ENCODE assay signal across 1 cellular context in the genomic region with DNA sequence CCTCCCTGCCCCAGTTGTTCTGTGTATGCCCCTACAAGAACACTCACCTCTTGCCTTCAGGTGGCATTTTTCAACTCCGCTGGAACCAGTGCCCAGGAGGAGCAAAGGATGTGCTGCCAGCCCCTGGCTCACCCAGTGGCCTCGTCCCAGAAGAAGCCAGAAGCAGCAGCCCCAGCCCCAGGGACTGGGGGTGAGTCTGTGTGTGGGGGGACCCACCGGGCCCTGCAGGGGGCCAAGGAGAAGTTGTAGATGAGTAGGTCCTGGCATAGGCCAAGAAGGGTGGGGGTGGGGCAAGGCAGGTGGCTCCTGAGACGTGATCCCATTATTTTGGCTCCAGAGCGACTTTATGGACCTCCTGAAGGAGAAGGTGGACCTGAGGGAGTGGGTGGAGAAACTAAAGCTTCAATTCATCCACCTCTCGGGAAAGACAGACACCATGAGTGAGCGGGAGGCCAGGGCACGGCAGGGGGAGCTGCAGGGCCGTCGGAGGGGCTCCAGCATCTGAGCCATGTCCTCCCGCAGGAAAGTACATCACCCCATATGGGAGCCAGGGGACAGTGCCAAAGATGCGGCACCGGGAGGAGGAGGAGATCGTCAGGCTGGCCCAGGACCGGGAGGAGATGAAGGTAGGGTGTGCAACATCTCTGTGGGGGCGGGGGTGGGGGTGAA.
A peak's percentile ranks its signal among the peaks of the same experiment; 100 is the strongest.
TF ChIP-seq lines count a peak whose summit lies in the region.

No MANE protein-coding gene starts in this region.

TF ChIP-seq in K562, 482 proteins besides CTCF, POLR2A, EP300 and RAD21 (continued from another document and continues in another):
- TF ChIP-seq MED1 (CRISPR knock-in tag; IDR thresholded peaks at IDR 0.05; ENCODE audit: borderline replicate concordance) (no peak), MTF1 (CRISPR knock-in tag; IDR thresholded peaks at IDR 0.05; ENCODE audit: borderline replicate concordance) (no peak), GATAD2B (IDR thresholded peaks at IDR 0.05; ENCODE audit: borderline replicate concordance) (no peak), ZZZ3 (IDR thresholded peaks at IDR 0.05) (no peak), RB1 (IDR thresholded peaks at IDR 0.05; ENCODE audit: low read depth) (peak; percentile 24; the same call in 1 of the 2 replicates), SAFB2 (IDR thresholded peaks at IDR 0.05; ENCODE audit: borderline replicate concordance, low read depth, low read length, severe bottlenecking) (no peak), ZNF121 (CRISPR knock-in tag; conservative IDR thresholded peaks at IDR 0.05) (no peak), PTBP1 (IDR thresholded peaks at IDR 0.05; ENCODE audit: low read depth, low read length) (no peak), ZNF431 (CRISPR knock-in tag; IDR thresholded peaks at IDR 0.05) (no peak), POU5F1 (IDR thresholded peaks at IDR 0.05; ENCODE audit: borderline replicate concordance, low read depth, low read length, partially characterized antibody) (no peak), NFIC (IDR thresholded peaks at IDR 0.05) (no peak), HDAC8 (tag; IDR thresholded peaks at IDR 0.05) (no peak), SAP30 (IDR thresholded peaks at IDR 0.05; ENCODE audit: borderline replicate concordance, insufficient read depth, low read depth, low read length, poor library complexity, severe bottlenecking) (no peak), KAT8 (IDR thresholded peaks at IDR 0.05; ENCODE audit: low read depth) (no peak), ETV1 (tag; conservative IDR thresholded peaks at IDR 0.05; ENCODE audit: low read depth) (no peak), KAT2B (IDR thresholded peaks at IDR 0.05; ENCODE audit: low read depth, low read length) (no peak), SMC3 (conservative IDR thresholded peaks at IDR 0.05; ENCODE audit: insufficient read depth, low read depth, low read length) (peak; percentile 54), ZNF263 (CRISPR knock-in tag; IDR thresholded peaks at IDR 0.05; ENCODE audit: borderline replicate concordance) (0 out of 2 replicates have a peak, but pooled peaks have one; percentile 14), GTF2A2 (tag; IDR thresholded peaks at IDR 0.05) (no peak), ZNF780A (CRISPR knock-in tag; IDR thresholded peaks at IDR 0.05) (no peak)
- TF ChIP-seq, protein P1, sequence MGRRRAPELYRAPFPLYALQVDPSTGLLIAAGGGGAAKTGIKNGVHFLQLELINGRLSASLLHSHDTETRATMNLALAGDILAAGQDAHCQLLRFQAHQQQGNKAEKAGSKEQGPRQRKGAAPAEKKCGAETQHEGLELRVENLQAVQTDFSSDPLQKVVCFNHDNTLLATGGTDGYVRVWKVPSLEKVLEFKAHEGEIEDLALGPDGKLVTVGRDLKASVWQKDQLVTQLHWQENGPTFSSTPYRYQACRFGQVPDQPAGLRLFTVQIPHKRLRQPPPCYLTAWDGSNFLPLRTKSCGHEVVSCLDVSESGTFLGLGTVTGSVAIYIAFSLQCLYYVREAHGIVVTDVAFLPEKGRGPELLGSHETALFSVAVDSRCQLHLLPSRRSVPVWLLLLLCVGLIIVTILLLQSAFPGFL (CRISPR knock-in tag; IDR thresholded peaks at IDR 0.05) = no peak
- TF ChIP-seq, protein P2, sequence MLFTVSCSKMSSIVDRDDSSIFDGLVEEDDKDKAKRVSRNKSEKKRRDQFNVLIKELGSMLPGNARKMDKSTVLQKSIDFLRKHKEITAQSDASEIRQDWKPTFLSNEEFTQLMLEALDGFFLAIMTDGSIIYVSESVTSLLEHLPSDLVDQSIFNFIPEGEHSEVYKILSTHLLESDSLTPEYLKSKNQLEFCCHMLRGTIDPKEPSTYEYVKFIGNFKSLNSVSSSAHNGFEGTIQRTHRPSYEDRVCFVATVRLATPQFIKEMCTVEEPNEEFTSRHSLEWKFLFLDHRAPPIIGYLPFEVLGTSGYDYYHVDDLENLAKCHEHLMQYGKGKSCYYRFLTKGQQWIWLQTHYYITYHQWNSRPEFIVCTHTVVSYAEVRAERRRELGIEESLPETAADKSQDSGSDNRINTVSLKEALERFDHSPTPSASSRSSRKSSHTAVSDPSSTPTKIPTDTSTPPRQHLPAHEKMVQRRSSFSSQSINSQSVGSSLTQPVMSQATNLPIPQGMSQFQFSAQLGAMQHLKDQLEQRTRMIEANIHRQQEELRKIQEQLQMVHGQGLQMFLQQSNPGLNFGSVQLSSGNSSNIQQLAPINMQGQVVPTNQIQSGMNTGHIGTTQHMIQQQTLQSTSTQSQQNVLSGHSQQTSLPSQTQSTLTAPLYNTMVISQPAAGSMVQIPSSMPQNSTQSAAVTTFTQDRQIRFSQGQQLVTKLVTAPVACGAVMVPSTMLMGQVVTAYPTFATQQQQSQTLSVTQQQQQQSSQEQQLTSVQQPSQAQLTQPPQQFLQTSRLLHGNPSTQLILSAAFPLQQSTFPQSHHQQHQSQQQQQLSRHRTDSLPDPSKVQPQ (CRISPR knock-in tag; IDR thresholded peaks at IDR 0.05; ENCODE audit: borderline replicate concordance) = no peak
- TF ChIP-seq, protein P3, sequence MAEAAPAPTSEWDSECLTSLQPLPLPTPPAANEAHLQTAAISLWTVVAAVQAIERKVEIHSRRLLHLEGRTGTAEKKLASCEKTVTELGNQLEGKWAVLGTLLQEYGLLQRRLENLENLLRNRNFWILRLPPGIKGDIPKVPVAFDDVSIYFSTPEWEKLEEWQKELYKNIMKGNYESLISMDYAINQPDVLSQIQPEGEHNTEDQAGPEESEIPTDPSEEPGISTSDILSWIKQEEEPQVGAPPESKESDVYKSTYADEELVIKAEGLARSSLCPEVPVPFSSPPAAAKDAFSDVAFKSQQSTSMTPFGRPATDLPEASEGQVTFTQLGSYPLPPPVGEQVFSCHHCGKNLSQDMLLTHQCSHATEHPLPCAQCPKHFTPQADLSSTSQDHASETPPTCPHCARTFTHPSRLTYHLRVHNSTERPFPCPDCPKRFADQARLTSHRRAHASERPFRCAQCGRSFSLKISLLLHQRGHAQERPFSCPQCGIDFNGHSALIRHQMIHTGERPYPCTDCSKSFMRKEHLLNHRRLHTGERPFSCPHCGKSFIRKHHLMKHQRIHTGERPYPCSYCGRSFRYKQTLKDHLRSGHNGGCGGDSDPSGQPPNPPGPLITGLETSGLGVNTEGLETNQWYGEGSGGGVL (CRISPR knock-in tag; IDR thresholded peaks at IDR 0.05) = no peak
- TF ChIP-seq, protein P4, sequence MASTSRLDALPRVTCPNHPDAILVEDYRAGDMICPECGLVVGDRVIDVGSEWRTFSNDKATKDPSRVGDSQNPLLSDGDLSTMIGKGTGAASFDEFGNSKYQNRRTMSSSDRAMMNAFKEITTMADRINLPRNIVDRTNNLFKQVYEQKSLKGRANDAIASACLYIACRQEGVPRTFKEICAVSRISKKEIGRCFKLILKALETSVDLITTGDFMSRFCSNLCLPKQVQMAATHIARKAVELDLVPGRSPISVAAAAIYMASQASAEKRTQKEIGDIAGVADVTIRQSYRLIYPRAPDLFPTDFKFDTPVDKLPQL (IDR thresholded peaks at IDR 0.05; ENCODE audit: extremely low read depth, insufficient read length) = no peak
- TF ChIP-seq, protein P5, sequence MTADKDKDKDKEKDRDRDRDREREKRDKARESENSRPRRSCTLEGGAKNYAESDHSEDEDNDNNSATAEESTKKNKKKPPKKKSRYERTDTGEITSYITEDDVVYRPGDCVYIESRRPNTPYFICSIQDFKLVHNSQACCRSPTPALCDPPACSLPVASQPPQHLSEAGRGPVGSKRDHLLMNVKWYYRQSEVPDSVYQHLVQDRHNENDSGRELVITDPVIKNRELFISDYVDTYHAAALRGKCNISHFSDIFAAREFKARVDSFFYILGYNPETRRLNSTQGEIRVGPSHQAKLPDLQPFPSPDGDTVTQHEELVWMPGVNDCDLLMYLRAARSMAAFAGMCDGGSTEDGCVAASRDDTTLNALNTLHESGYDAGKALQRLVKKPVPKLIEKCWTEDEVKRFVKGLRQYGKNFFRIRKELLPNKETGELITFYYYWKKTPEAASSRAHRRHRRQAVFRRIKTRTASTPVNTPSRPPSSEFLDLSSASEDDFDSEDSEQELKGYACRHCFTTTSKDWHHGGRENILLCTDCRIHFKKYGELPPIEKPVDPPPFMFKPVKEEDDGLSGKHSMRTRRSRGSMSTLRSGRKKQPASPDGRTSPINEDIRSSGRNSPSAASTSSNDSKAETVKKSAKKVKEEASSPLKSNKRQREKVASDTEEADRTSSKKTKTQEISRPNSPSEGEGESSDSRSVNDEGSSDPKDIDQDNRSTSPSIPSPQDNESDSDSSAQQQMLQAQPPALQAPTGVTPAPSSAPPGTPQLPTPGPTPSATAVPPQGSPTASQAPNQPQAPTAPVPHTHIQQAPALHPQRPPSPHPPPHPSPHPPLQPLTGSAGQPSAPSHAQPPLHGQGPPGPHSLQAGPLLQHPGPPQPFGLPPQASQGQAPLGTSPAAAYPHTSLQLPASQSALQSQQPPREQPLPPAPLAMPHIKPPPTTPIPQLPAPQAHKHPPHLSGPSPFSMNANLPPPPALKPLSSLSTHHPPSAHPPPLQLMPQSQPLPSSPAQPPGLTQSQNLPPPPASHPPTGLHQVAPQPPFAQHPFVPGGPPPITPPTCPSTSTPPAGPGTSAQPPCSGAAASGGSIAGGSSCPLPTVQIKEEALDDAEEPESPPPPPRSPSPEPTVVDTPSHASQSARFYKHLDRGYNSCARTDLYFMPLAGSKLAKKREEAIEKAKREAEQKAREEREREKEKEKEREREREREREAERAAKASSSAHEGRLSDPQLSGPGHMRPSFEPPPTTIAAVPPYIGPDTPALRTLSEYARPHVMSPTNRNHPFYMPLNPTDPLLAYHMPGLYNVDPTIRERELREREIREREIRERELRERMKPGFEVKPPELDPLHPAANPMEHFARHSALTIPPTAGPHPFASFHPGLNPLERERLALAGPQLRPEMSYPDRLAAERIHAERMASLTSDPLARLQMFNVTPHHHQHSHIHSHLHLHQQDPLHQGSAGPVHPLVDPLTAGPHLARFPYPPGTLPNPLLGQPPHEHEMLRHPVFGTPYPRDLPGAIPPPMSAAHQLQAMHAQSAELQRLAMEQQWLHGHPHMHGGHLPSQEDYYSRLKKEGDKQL (CRISPR knock-in tag; IDR thresholded peaks at IDR 0.05; ENCODE audit: borderline replicate concordance) = no peak
- TF ChIP-seq, protein P6, sequence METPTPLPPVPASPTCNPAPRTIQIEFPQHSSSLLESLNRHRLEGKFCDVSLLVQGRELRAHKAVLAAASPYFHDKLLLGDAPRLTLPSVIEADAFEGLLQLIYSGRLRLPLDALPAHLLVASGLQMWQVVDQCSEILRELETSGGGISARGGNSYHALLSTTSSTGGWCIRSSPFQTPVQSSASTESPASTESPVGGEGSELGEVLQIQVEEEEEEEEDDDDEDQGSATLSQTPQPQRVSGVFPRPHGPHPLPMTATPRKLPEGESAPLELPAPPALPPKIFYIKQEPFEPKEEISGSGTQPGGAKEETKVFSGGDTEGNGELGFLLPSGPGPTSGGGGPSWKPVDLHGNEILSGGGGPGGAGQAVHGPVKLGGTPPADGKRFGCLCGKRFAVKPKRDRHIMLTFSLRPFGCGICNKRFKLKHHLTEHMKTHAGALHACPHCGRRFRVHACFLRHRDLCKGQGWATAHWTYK (CRISPR knock-in tag; IDR thresholded peaks at IDR 0.05) = no peak
